In genomic region chr1:184893695-184894094, GRCh38 we compare ENCODE assay signal across 16 cellular contexts.
DNase-seq lines count a peak whose midpoint lies in the region; ATAC-seq and TF ChIP-seq lines count a peak whose summit lies in the region.
"Had no signal": no experiment of that assay in that cellular context is flagged by ENCODE, and none has a peak within 500 bp of the region (broad histone marks: within the 10 kb centered on the region; RNA-seq: fewer than 3 reads in every experiment).

No MANE protein-coding gene starts in this region.

- intact Hi-C loops in left cardiac atrium (cut with DNase I), result no loop called here

- no peaks in the 10 kb centered on the region for H3K27me3 ChIP-seq in right atrium auricular region

- H3K9me3 Mint-ChIP-seq in T-cell, result no peaks in the 10 kb centered on the region
- no peaks in the 10 kb centered on the region for H3K9me3 Mint-ChIP-seq in effector memory CD8-positive, alpha-beta T cell
- H3K9me3 Mint-ChIP-seq in stimulated activated effector memory CD8-positive, alpha-beta T cell treated with anti-CD3 and anti-CD28 coated beads, Interleukin-12 subunit alpha, Interleukin-12 subunit beta, amount 100 ng/mL, for 72 hours, result no peaks in the 10 kb centered on the region
- H3K9me3 Mint-ChIP-seq: HFFc6 had no signal

- no peak for TF ChIP-seq CTCF in right atrium auricular region (IDR thresholded peaks at IDR 0.05)

- DNase-seq in right atrium auricular region (ENCODE audit: low spot score) (no peak), left cardiac atrium (no peak), T-cell (no peak), AML-193 (lab: John Stamatoyannopoulos, UW) (no peak)
- no peak for DNase-seq in effector memory CD8-positive, alpha-beta T cell
- DNase-seq in stimulated activated effector memory CD8-positive, alpha-beta T cell treated with anti-CD3 and anti-CD28 coated beads, Interleukin-12 subunit alpha, Interleukin-12 subunit beta, amount 100 ng/mL, for 72 hours (ENCODE audit: low spot score in 2 of 2), result no peak
- DNase-seq in activated CD8-positive, alpha-beta memory T cell treated with anti-CD3 and anti-CD28 coated beads, Interleukin-2, amount 50 U/mL, for 48 hours, result no peak
- DNase-seq: DMS79, HFFc6, NCI-H1048, NCI-H2081 treated with DMSO at 0.1 percent for 48 hours, NCI-H510A, NCI-H82, PC-9 had no signal

- peak overlapping the region; percentile 2 to 65 for H3K27ac Mint-ChIP-seq in T-cell
- peak overlapping the region; percentile 99 to 100 for H3K27ac Mint-ChIP-seq in effector memory CD8-positive, alpha-beta T cell
- H3K27ac Mint-ChIP-seq in stimulated activated effector memory CD8-positive, alpha-beta T cell treated with anti-CD3 and anti-CD28 coated beads, Interleukin-12 subunit alpha, Interleukin-12 subunit beta, amount 100 ng/mL, for 72 hours, result peak overlapping the region; percentile 99
- H3K27ac Mint-ChIP-seq: HFFc6 had no signal

- ATAC-seq in left cardiac atrium, result no peak
- no peak for ATAC-seq in T-cell (replicated peaks in 1 of 4)
- no peak for ATAC-seq in effector memory CD8-positive, alpha-beta T cell (replicated peaks)
- ATAC-seq in stimulated activated effector memory CD8-positive, alpha-beta T cell treated with anti-CD3 and anti-CD28 coated beads, Interleukin-12 subunit alpha, Interleukin-12 subunit beta, amount 100 ng/mL, for 72 hours, result no peak
- ATAC-seq in GM18909 (IDR thresholded peaks at IDR 0.05; ENCODE audit: poor library complexity, unreplicated experiment), result no peak

- H3K36me3 ChIP-seq in right atrium auricular region, result peaks cover 29% of the 10 kb centered on the region

- H3K9me3 ChIP-seq in right atrium auricular region, result no peaks in the 10 kb centered on the region

- CTCF ChIA-PET in T-cell (lab: Charles Lee), result interaction anchor here (0.5 to 0.6 kb wide), 2 partner anchors 23 to 701 kb away, joined by 3 to 10 read pairs; no protein-coding TSS in a partner anchor

- H3K36me3 Mint-ChIP-seq in T-cell, result peaks cover 36% of the 10 kb centered on the region
- peaks cover 22% of the 10 kb centered on the region for H3K36me3 Mint-ChIP-seq in effector memory CD8-positive, alpha-beta T cell (ENCODE audit: insufficient read depth)
- H3K36me3 Mint-ChIP-seq in stimulated activated effector memory CD8-positive, alpha-beta T cell treated with anti-CD3 and anti-CD28 coated beads, Interleukin-12 subunit alpha, Interleukin-12 subunit beta, amount 100 ng/mL, for 72 hours, result peaks cover 52% of the 10 kb centered on the region

- peaks cover 0 to 35% of the 10 kb centered on the region in 2 donors for H3K4me1 ChIP-seq in right atrium auricular region

- no peak overlapping the region for H3K4me3 Mint-ChIP-seq in T-cell
- H3K4me3 Mint-ChIP-seq in effector memory CD8-positive, alpha-beta T cell, result no peak overlapping the region
- no peak overlapping the region for H3K4me3 Mint-ChIP-seq in stimulated activated effector memory CD8-positive, alpha-beta T cell treated with anti-CD3 and anti-CD28 coated beads, Interleukin-12 subunit alpha, Interleukin-12 subunit beta, amount 100 ng/mL, for 72 hours
- H3K4me3 Mint-ChIP-seq: HFFc6 had no signal

- no peak overlapping the region for H3K4me3 ChIP-seq in right atrium auricular region
- H3K4me3 ChIP-seq: PC-9 had no signal

- peaks cover 10 to 57% (median 48%) of the 10 kb centered on the region in 3 donors for H3K4me1 Mint-ChIP-seq in T-cell
- H3K4me1 Mint-ChIP-seq in effector memory CD8-positive, alpha-beta T cell (ENCODE audit: low read depth in 2 of 2), result peaks cover 42 to 60% of the 10 kb centered on the region in 2 donors
- H3K4me1 Mint-ChIP-seq in stimulated activated effector memory CD8-positive, alpha-beta T cell treated with anti-CD3 and anti-CD28 coated beads, Interleukin-12 subunit alpha, Interleukin-12 subunit beta, amount 100 ng/mL, for 72 hours, result peaks cover 70% of the 10 kb centered on the region

- POLR2A ChIA-PET in T-cell (lab: Charles Lee), result no interaction called here

- H3K27ac ChIP-seq in right atrium auricular region, result peak overlapping the region; percentile 18 to 95
- H3K27ac ChIP-seq: KMS-11, PC-9 had no signal

- no peaks in the 10 kb centered on the region for H3K27me3 Mint-ChIP-seq in T-cell
- H3K27me3 Mint-ChIP-seq in effector memory CD8-positive, alpha-beta T cell, result no peaks in the 10 kb centered on the region

Comparison
In these comparisons a context has a peak if more than half of its experiments do, and no peak if none do; other contexts are left out.
1. H3K27ac Mint-ChIP-seq: peak in every context shown above with its lines; median percentile 100 in effector memory CD8-positive, alpha-beta T cell; 99 in stimulated activated effector memory CD8-positive, alpha-beta T cell treated with anti-CD3 and anti-CD28 coated beads, Interleukin-12 subunit alpha, Interleukin-12 subunit beta, amount 100 ng/mL, for 72 hours; 34 in T-cell.